21 cellular contexts compared by ENCODE assay signal in genomic region chr2:138492160-138492559, GRCh38.
"Had no signal": no experiment of that assay in that cellular context is flagged by ENCODE, and none has a peak within 500 bp of the region (broad histone marks: within the 10 kb centered on the region; RNA-seq: fewer than 3 reads in every experiment).

No MANE protein-coding gene starts in this region.

- H3K36me3 ChIP-seq: SJSA1 had no signal

- H3K4me1 ChIP-seq: SJSA1 had no signal

- H3K4me3 ChIP-seq: SJSA1, SK-N-MC had no signal

- H3K27ac ChIP-seq: SJSA1, SK-N-MC had no signal

- H3K27me3 ChIP-seq: SJSA1 had no signal

- DNase-seq: IMR-90, Kasumi-1, KG1, MM.1S, NCI-H1092 treated with DMSO at 0.1 percent for 48 hours, NCI-H1436, NCI-H187, NCI-H2029, NCI-H2081 treated with DMSO at 0.1 percent for 48 hours, NCI-H2171, NCI-H226, NCI-H446, NCI-H510A, NCI-H524 treated with DMSO at 0.1 percent for 48 hours, NCI-H69, NCI-H774, Right ventricle myocardium superior, RPMI8226, SIG-M5 had no signal

- H3K9me3 ChIP-seq: SJSA1 had no signal
